In genomic region chr13:112525306-112525945, GRCh38 we compare ENCODE assay signal across 23 cellular contexts.
DNase-seq lines count a peak whose midpoint lies in the region; ATAC-seq, FAIRE-seq and TF ChIP-seq lines count a peak whose summit lies in the region.
"Had no signal": no experiment of that assay in that cellular context is flagged by ENCODE, and none has a peak within 500 bp of the region (broad histone marks: within the 10 kb centered on the region; RNA-seq: fewer than 3 reads in every experiment).

No MANE protein-coding gene starts in this region.

- ATAC-seq in PC-3: peak; percentile 94
- no peak for ATAC-seq in GM21390 (IDR thresholded peaks at IDR 0.05; ENCODE audit: unreplicated experiment)
- ATAC-seq: Panc1, SK-N-SH treated with all-trans-retinoic acid at 6 μM for 48 hours, T-cell had no signal

- H3K79me2 ChIP-seq in PC-3 (ENCODE audit: low read length) (no peaks in the 10 kb centered on the region), endothelial cell of umbilical vein (ENCODE audit: control insufficient read depth, insufficient read depth, low read length) (no peaks in the 10 kb centered on the region)

- TF ChIP-seq POLR2A in H54 (IDR thresholded peaks at IDR 0.05; ENCODE audit: low read depth, low read length): no peak
- TF ChIP-seq POLR2A in endothelial cell of umbilical vein (IDR thresholded peaks at IDR 0.05; ENCODE audit: low read depth, low read length): no peak
- TF ChIP-seq POLR2A in uterus (IDR thresholded peaks at IDR 0.05): no peak

- H3K4me1 ChIP-seq in PC-3 (ENCODE audit: insufficient read depth, low read length) (peaks cover 24% of the 10 kb centered on the region), endothelial cell of umbilical vein (ENCODE audit: control insufficient read depth, extremely low read depth, insufficient read depth, low read length) (peaks cover 8% of the 10 kb centered on the region), uterus (no peaks in the 10 kb centered on the region)

- H3K27ac ChIP-seq in PC-3 (ENCODE audit: low read length) (peak overlapping the region; percentile 59), endothelial cell of umbilical vein (ENCODE audit: insufficient read depth, low read depth, low read length) (no peak overlapping the region), uterus (no peak overlapping the region)

- H3K4me3 ChIP-seq in PC-3 (ENCODE audit: low read length) (no peak overlapping the region), endothelial cell of umbilical vein (replicated peaks in 1 of 3; ENCODE audit: insufficient read depth in 1 of 3, low read depth in 1 of 3, low read length in 3 of 3) (no peak overlapping the region), uterus (no peak overlapping the region)

- dilution Hi-C loops in endothelial cell of umbilical vein (cut with MboI; ENCODE audit: extremely low pct_ligation_motif_present, low sequenced_read_pairs): no loop called here

- H3K36me3 ChIP-seq in PC-3 (ENCODE audit: low read depth, low read length): no peaks in the 10 kb centered on the region; the same call in 1 of the 2 replicates
- H3K36me3 ChIP-seq in endothelial cell of umbilical vein (ENCODE audit: control insufficient read depth in 2 of 2, extremely low read depth in 1 of 2, insufficient read depth in 2 of 2, low read length in 2 of 2): peaks cover 3 to 6% of the 10 kb centered on the region in 2 experiments
- H3K36me3 ChIP-seq in uterus: no peaks in the 10 kb centered on the region

- intact Hi-C loops in PC-3 (cut with micrococcal nuclease): loop anchor here (1.0 to 5.0 kb wide), 2 partner anchors 62 to 81 kb away; partner anchors contain the start of gene TUBGCP3
- intact Hi-C loops in endothelial cell of umbilical vein (cut with micrococcal nuclease): loop anchor here (5.0 kb wide), 1 partner anchor 82 kb away; no protein-coding TSS in a partner anchor
- intact Hi-C loops in uterus (cut with DNase I; ENCODE audit: low total_unique reads): no loop called here

- BruUV-seq in PC-3 (replicated peaks; lab: Mats Ljungman, UMichigan) (no TSS peak), endothelial cell of umbilical vein (replicated peaks; lab: Mats Ljungman, UMichigan) (no TSS peak)

- POLR2A ChIA-PET in PC-3 (lab: Charles Lee; ENCODE audit: unreplicated experiment): interaction anchor here (0.5 to 0.7 kb wide), 2 partner anchors 69 to 147 kb away, joined by 6 read pairs; no protein-coding TSS in a partner anchor
- POLR2A ChIA-PET in endothelial cell of umbilical vein (lab: Charles Lee): no interaction called here

- H3K9ac ChIP-seq in PC-3 (ENCODE audit: low read length) (no peak overlapping the region), endothelial cell of umbilical vein (replicated peaks; ENCODE audit: extremely low read depth, insufficient read depth, low read length) (no peak overlapping the region)

- no peak overlapping the region for H2AFZ ChIP-seq in PC-3 (ENCODE audit: low read length)
- H2AFZ ChIP-seq in endothelial cell of umbilical vein (ENCODE audit: low read depth, low read length): no peak overlapping the region

- FAIRE-seq in H54 (lab: Jason Lieb, UNC) (peak; percentile 27), endothelial cell of umbilical vein (lab: Jason Lieb, UNC) (peak; percentile 85)

- no peaks in the 10 kb centered on the region for H3K9me2 ChIP-seq in PC-3 (replicated peaks; ENCODE audit: low read length)

- H3K9me1 ChIP-seq in endothelial cell of umbilical vein (replicated peaks; ENCODE audit: control insufficient read depth, extremely low read depth, insufficient read depth, low read length): no peaks in the 10 kb centered on the region

- H3K4me2 ChIP-seq in PC-3 (ENCODE audit: low read length) (peak overlapping the region; percentile 59), endothelial cell of umbilical vein (ENCODE audit: insufficient read depth, low read length) (no peak overlapping the region)

- no peak for TF ChIP-seq CTCF in PC-3 (conservative IDR thresholded peaks at IDR 0.05; ENCODE audit: low read depth, low read length)
- TF ChIP-seq CTCF in endothelial cell of umbilical vein (IDR thresholded peaks at IDR 0.05; ENCODE audit: extremely low read depth in 1 of 2, insufficient read depth in 1 of 2, low read depth in 1 of 2, low read length in 2 of 2): no peak
- no peak for TF ChIP-seq CTCF in uterus (IDR thresholded peaks at IDR 0.05)

- no peaks in the 10 kb centered on the region for H3K9me3 ChIP-seq in PC-3 (ENCODE audit: low read length)
- no peaks in the 10 kb centered on the region for H3K9me3 ChIP-seq in endothelial cell of umbilical vein (replicated peaks; ENCODE audit: control insufficient read depth, insufficient read depth, low read length)
- no peaks in the 10 kb centered on the region for H3K9me3 ChIP-seq in uterus

- CTCF ChIA-PET in PC-3 (lab: Charles Lee): no interaction called here
- CTCF ChIA-PET in endothelial cell of umbilical vein (lab: Charles Lee): interaction anchor here (0.9 kb wide), 1 partner anchor 9 kb away, joined by 3 read pairs; no protein-coding TSS in a partner anchor

- H3K27me3 ChIP-seq in PC-3 (ENCODE audit: low read length): no peaks in the 10 kb centered on the region
- no peaks in the 10 kb centered on the region for H3K27me3 ChIP-seq in endothelial cell of umbilical vein (ENCODE audit: control insufficient read depth in 2 of 2, insufficient read depth in 2 of 2, low read length in 2 of 2)
- no peaks in the 10 kb centered on the region for H3K27me3 ChIP-seq in uterus

- DNase-seq in DMS79 (lab: John Stamatoyannopoulos, UW): peak; percentile 16
- DNase-seq in H54 (ENCODE audit: insufficient read length, low spot score): no peak
- DNase-seq in PC-3: peak; percentile 79
- DNase-seq in endothelial cell of umbilical vein (ENCODE audit: low read depth, low spot score): peak; percentile 28
- no peak for DNase-seq in AG20443 (ENCODE audit: low spot score)
- no peak for DNase-seq in putamen (ENCODE audit: low spot score)
- DNase-seq in uterus: no peak
- DNase-seq: CD4-positive, alpha-beta T cell; COR-L47; GDM1; HCEC 1CT; Kasumi-1; NCI-H1417 treated with DMSO at 0.1 percent for 48 hours; NCI-H187; NCI-H2107; NCI-H2227 treated with DMSO at 0.1 percent for 48 hours; NCI-H510A; NCI-H774; NK-92 treated with Interleukin-12 subunit alpha and Interleukin-12 subunit beta, amount 100 ng/mL, for 24 hours had no signal

- no peaks in the 10 kb centered on the region for H3F3A ChIP-seq in PC-3 (ENCODE audit: low read length, unreplicated experiment)

- H4K20me1 ChIP-seq in PC-3 (ENCODE audit: low read length): peaks cover 28% of the 10 kb centered on the region; the same call in 1 of the 2 replicates
- H4K20me1 ChIP-seq in endothelial cell of umbilical vein (replicated peaks; ENCODE audit: control insufficient read depth, extremely low read depth, insufficient read depth, low read length): no peaks in the 10 kb centered on the region

TF ChIP-seq in endothelial cell of umbilical vein, 7 proteins besides CTCF, POLR2A, EP300 and RAD21:
- TF ChIP-seq MAX (IDR thresholded peaks at IDR 0.05; ENCODE audit: insufficient read depth, insufficient read length) (no peak), FOS (IDR thresholded peaks at IDR 0.05; ENCODE audit: borderline replicate concordance, insufficient read depth, low read length) (peak; percentile 42)

Comparison
In these comparisons a context has a peak if more than half of its experiments do, and no peak if none do; other contexts are left out.
1. DNase-seq: peak in DMS79 (single experiment), PC-3 (single experiment) and endothelial cell of umbilical vein (single experiment); none in H54 (single experiment), AG20443 (single experiment), putamen (single experiment) and uterus (0 of 2).